Comparison of ENCODE assay signal across 8 cellular contexts in genomic region chr7:111477462-111478225, GRCh38.
"Had no signal": no experiment of that assay in that cellular context is flagged by ENCODE, and none has a peak within 500 bp of the region (broad histone marks: within the 10 kb centered on the region; RNA-seq: fewer than 3 reads in every experiment).

No MANE protein-coding gene starts in this region.

- ATAC-seq: HepG2 had no signal

- H3K27ac Mint-ChIP-seq: IgD-negative memory B cell had no signal

- H3K4me2 ChIP-seq: KMS-11 had no signal

- H3K27me3 Mint-ChIP-seq: IgD-negative memory B cell had no signal

- H3K9ac ChIP-seq: KMS-11 had no signal

- DNase-seq: IMR-90, KBM-7, KG1 had no signal

- FAIRE-seq: HepG2, HTR-8/SVneo had no signal

- H3K27ac ChIP-seq: HL-60, KMS-11 had no signal
